11 cellular contexts compared by ENCODE assay signal in genomic region chr12:65565601-65566560, GRCh38.
DNase-seq lines count a peak whose midpoint lies in the region; ATAC-seq, FAIRE-seq and TF ChIP-seq lines count a peak whose summit lies in the region.
"Had no signal": no experiment of that assay in that cellular context is flagged by ENCODE, and none has a peak within 500 bp of the region (broad histone marks: within the 10 kb centered on the region; RNA-seq: fewer than 3 reads in every experiment).

No MANE protein-coding gene starts in this region.

- H3K9me3 ChIP-seq in naive thymus-derived CD4-positive, alpha-beta T cell (ENCODE audit: control insufficient read depth in 2 of 3, low read length in 3 of 3), result no peaks in the 10 kb centered on the region
- H3K9me3 ChIP-seq in thyroid gland, result no peaks in the 10 kb centered on the region
- no peaks in the 10 kb centered on the region for H3K9me3 ChIP-seq in T-helper 17 cell (ENCODE audit: control insufficient read depth, low read length, poor library complexity, severe bottlenecking)
- H3K9me3 ChIP-seq in mucosa of descending colon, result no peaks in the 10 kb centered on the region

- H3K27me3 ChIP-seq in naive thymus-derived CD4-positive, alpha-beta T cell (ENCODE audit: control insufficient read depth in 2 of 2, insufficient read depth in 2 of 2, low read length in 2 of 2), result no peaks in the 10 kb centered on the region
- no peaks in the 10 kb centered on the region for H3K27me3 ChIP-seq in thyroid gland

- no peak overlapping the region for H3K27ac ChIP-seq in naive thymus-derived CD4-positive, alpha-beta T cell (ENCODE audit: low read depth, low read length)
- no peak overlapping the region for H3K27ac ChIP-seq in thyroid gland

- CTCF ChIA-PET in naive thymus-derived CD4-positive, alpha-beta T cell (lab: Charles Lee), result no interaction called here

- DNase-seq in ELR (ENCODE audit: low read depth), result peak; percentile 94
- peak; percentile 95 for DNase-seq in RCC 7860 (ENCODE audit: low spot score)
- DNase-seq in erythroblast (lab: John Stamatoyannopoulos, UW), result peak; percentile 5 to 16
- no peak for DNase-seq in naive thymus-derived CD4-positive, alpha-beta T cell
- DNase-seq in thyroid gland, result no peak
- no peak for DNase-seq in T-helper 17 cell
- DNase-seq in mucosa of descending colon, result no peak
- DNase-seq: activated effector memory CD4-positive, alpha-beta T cell treated with anti-CD3 and anti-CD28 coated beads, Interleukin-2, amount 50 U/mL, for 16 hours; NCI-H446; nucleus accumbens had no signal

- no peaks in the 10 kb centered on the region for H3K4me1 Mint-ChIP-seq in naive thymus-derived CD4-positive, alpha-beta T cell
- H3K4me1 Mint-ChIP-seq in T-helper 17 cell, result no peaks in the 10 kb centered on the region

- H3K4me3 ChIP-seq in naive thymus-derived CD4-positive, alpha-beta T cell (ENCODE audit: low read length), result no peak overlapping the region
- H3K4me3 ChIP-seq in thyroid gland (replicated peaks in 1 of 3) (no peak overlapping the region), mucosa of descending colon (no peak overlapping the region)

- no peak overlapping the region for H3K4me3 Mint-ChIP-seq in naive thymus-derived CD4-positive, alpha-beta T cell
- H3K4me3 Mint-ChIP-seq in T-helper 17 cell, result no peak overlapping the region

- no peak overlapping the region for H3K27ac Mint-ChIP-seq in naive thymus-derived CD4-positive, alpha-beta T cell
- H3K27ac Mint-ChIP-seq in T-helper 17 cell, result no peak overlapping the region

- no peaks in the 10 kb centered on the region for H3K36me3 ChIP-seq in naive thymus-derived CD4-positive, alpha-beta T cell (ENCODE audit: control insufficient read depth in 2 of 3, insufficient read depth in 3 of 3, low read length in 3 of 3)
- no peaks in the 10 kb centered on the region for H3K36me3 ChIP-seq in thyroid gland
- H3K36me3 ChIP-seq in mucosa of descending colon (ENCODE audit: low read depth), result no peaks in the 10 kb centered on the region

- WGBS in thyroid gland, 2 donors, result 62 to 68% methylated on average over 11 of the region's 11 CpGs

- H3K9me3 Mint-ChIP-seq in naive thymus-derived CD4-positive, alpha-beta T cell, result peaks cover 0 to 4% (median 0%) of the 10 kb centered on the region in 11 donors

- H3K27me3 Mint-ChIP-seq in naive thymus-derived CD4-positive, alpha-beta T cell, result peaks cover 8 to 45% (median 38%) of the 10 kb centered on the region in 5 donors
- H3K27me3 Mint-ChIP-seq in T-helper 17 cell, result peaks cover 38% of the 10 kb centered on the region

- POLR2A ChIA-PET in naive thymus-derived CD4-positive, alpha-beta T cell (lab: Charles Lee), result no interaction called here

- no peaks in the 10 kb centered on the region for H3K4me1 ChIP-seq in naive thymus-derived CD4-positive, alpha-beta T cell (ENCODE audit: control insufficient read depth in 2 of 2, insufficient read depth in 2 of 2, low read length in 2 of 2)
- no peaks in the 10 kb centered on the region for H3K4me1 ChIP-seq in thyroid gland
- H3K4me1 ChIP-seq in mucosa of descending colon (ENCODE audit: low read depth), result no peaks in the 10 kb centered on the region

- TF ChIP-seq CTCF in thyroid gland (IDR thresholded peaks at IDR 0.05) (no peak), mucosa of descending colon (IDR thresholded peaks at IDR 0.05) (no peak)

- TF ChIP-seq POLR2A in erythroblast (IDR thresholded peaks at IDR 0.05; ENCODE audit: low read length) (no peak), thyroid gland (IDR thresholded peaks at IDR 0.05) (no peak)

- no peaks in the 10 kb centered on the region for H3K36me3 Mint-ChIP-seq in naive thymus-derived CD4-positive, alpha-beta T cell
- H3K36me3 Mint-ChIP-seq in T-helper 17 cell (ENCODE audit: low read depth), result no peaks in the 10 kb centered on the region

- intact Hi-C loops in naive thymus-derived CD4-positive, alpha-beta T cell (cut with micrococcal nuclease), result no loop called here
- intact Hi-C loops in thyroid gland (cut with DNase I), result no loop called here
- intact Hi-C loops in mucosa of descending colon (cut with DNase I, micrococcal nuclease), result loop anchor here in 1 of 2 donors (10.0 kb wide), 1 partner anchor 519 kb away; no protein-coding TSS in a partner anchor

- peak; percentile 53 for ATAC-seq in naive thymus-derived CD4-positive, alpha-beta T cell
- no peak for ATAC-seq in HG02885 (IDR thresholded peaks at IDR 0.05; ENCODE audit: poor library complexity, unreplicated experiment)
- ATAC-seq in T-helper 17 cell, result no peak
- ATAC-seq in mucosa of descending colon, result no peak

- FAIRE-seq in RCC 7860 (lab: Jason Lieb, UNC), result peak; percentile 88

Comparison
In these comparisons a context has a peak if more than half of its experiments do, and no peak if none do; other contexts are left out.
1. DNase-seq: peak in ELR (single experiment), RCC 7860 (single experiment) and erythroblast (2 of 2); none in naive thymus-derived CD4-positive, alpha-beta T cell (0 of 9), thyroid gland (0 of 2), T-helper 17 cell (0 of 3) and mucosa of descending colon (0 of 3).